8 cellular contexts compared by ENCODE assay signal in the genomic region with DNA sequence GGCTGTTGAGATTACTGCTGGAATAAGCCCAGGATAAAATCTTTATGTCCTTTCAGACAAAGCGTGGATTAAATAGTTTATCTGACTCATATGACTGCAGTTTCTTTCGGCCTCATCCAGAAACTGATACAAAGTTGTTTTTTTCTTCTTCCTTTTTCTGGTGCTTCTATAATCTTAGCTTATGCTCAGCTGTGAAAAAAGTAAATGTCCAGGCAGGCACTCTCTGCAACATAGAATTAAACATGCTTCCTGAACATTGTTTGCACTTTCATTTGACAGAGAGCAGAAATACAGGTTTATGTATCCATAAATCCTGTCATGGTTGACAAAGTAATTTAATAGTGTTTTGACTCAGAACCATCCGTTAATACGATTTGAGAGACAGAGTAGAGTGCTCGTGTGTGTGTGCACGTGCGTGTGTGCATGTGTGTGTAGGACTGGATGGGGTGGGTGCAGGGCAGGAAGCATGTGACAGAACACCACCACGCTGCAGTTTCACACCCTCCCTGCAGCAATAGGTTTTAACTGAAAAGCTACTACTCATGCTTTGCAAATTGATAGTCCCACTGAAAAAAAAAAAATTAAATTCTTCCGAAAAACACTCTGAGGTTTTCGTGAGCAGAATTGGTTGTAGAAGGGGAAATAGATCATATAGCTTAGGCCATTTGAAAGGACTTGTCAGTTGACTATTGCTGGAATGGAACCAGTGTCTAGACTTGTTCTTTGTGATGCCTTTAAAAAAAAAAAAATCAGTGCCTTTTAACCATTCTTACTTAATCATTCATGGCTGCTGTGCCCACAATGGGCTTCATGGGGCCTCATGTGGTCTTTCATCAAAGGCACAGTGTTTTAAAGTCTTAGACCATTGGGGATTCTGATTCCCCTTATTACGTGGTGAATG.
DNase-seq lines count a peak whose midpoint lies in the region; ATAC-seq and TF ChIP-seq lines count a peak whose summit lies in the region.

No MANE protein-coding gene starts in this region.

- H3K4me1 ChIP-seq in lung (ENCODE audit: control insufficient read depth in 2 of 2, insufficient read depth in 2 of 2, low read length in 2 of 2), result peaks cover 5 to 35% of the 10 kb centered on the region in 2 donors

- WGBS in lung, 2 donors, result 10 to 15% methylated on average over 11 of the region's 11 CpGs

- no peaks in the 10 kb centered on the region for H3K9me3 Mint-ChIP-seq in CD4-positive, alpha-beta T cell
- H3K9me3 Mint-ChIP-seq in stimulated activated naive B cell treated with anti-CD40 and anti-IgM and Interleukin-4, amounts not matched to agents 10 μg/mL and 1 μg/mL and 100 μg/mL, for 72 hours, result peaks cover 0 to 4% of the 10 kb centered on the region in 2 donors
- H3K9me3 Mint-ChIP-seq in HFFc6, result no peaks in the 10 kb centered on the region

- ATAC-seq in CD4-positive, alpha-beta T cell (ENCODE audit: poor library complexity), result peak; percentile 94
- ATAC-seq in GM19438 (IDR thresholded peaks at IDR 0.05; ENCODE audit: low read depth, unreplicated experiment) (peak; percentile 88), HG03521 (IDR thresholded peaks at IDR 0.05; ENCODE audit: unreplicated experiment) (peak; percentile 93), lung (ENCODE audit: insufficient read depth, low FRiP score) (no peak)
- peak; percentile 93 to 95 for ATAC-seq in stimulated activated naive B cell treated with anti-CD40 and anti-IgM and Interleukin-4, amounts not matched to agents 10 μg/mL and 1 μg/mL and 100 μg/mL, for 72 hours (replicated peaks)

- H3K27ac Mint-ChIP-seq in CD4-positive, alpha-beta T cell, result peak overlapping the region; percentile 11
- peak overlapping the region; percentile 95 for H3K27ac Mint-ChIP-seq in stimulated activated naive B cell treated with anti-CD40 and anti-IgM and Interleukin-4, amounts not matched to agents 10 μg/mL and 1 μg/mL and 100 μg/mL, for 72 hours
- no peak overlapping the region for H3K27ac Mint-ChIP-seq in HFFc6

- peak; percentile 61; the same call in 1 of the 2 replicates for TF ChIP-seq POLR2A in Raji (IDR thresholded peaks at IDR 0.05; ENCODE audit: insufficient read depth, low read depth, low read length)

- DNase-seq in CD4-positive, alpha-beta T cell, result peak; percentile 16 to 55 (median 34)
- DNase-seq in amniotic epithelial cell (ENCODE audit: low read depth) (peak; percentile 50), lung (ENCODE audit: low spot score) (no peak), HFFc6 (no peak)
- peak; percentile 43 for DNase-seq in stimulated activated naive B cell treated with anti-CD40 and anti-IgM and Interleukin-4, amounts not matched to agents 10 μg/mL and 1 μg/mL and 100 μg/mL, for 72 hours

- H3K4me3 ChIP-seq in lung, result no peak overlapping the region

- no peaks in the 10 kb centered on the region for H3K36me3 Mint-ChIP-seq in CD4-positive, alpha-beta T cell (ENCODE audit: low read depth)
- peaks cover 3 to 5% of the 10 kb centered on the region in 2 donors for H3K36me3 Mint-ChIP-seq in stimulated activated naive B cell treated with anti-CD40 and anti-IgM and Interleukin-4, amounts not matched to agents 10 μg/mL and 1 μg/mL and 100 μg/mL, for 72 hours
- H3K36me3 Mint-ChIP-seq in HFFc6 (ENCODE audit: low read depth), result 0 out of 2 replicates have a peak, but pooled peaks cover 4% of the 10 kb centered on the region

- peak overlapping the region; percentile 22 for H3K4me3 Mint-ChIP-seq in CD4-positive, alpha-beta T cell
- peak overlapping the region; percentile 83 to 86 for H3K4me3 Mint-ChIP-seq in stimulated activated naive B cell treated with anti-CD40 and anti-IgM and Interleukin-4, amounts not matched to agents 10 μg/mL and 1 μg/mL and 100 μg/mL, for 72 hours
- no peak overlapping the region for H3K4me3 Mint-ChIP-seq in HFFc6

- CTCF ChIA-PET in CD4-positive, alpha-beta T cell (lab: Charles Lee), result interaction anchor here (0.7 to 2.1 kb wide), 4 partner anchors 18 to 68 kb away, joined by 3 to 6 read pairs (median 3); no protein-coding TSS in a partner anchor

- intact Hi-C loops in CD4-positive, alpha-beta T cell (cut with DNase I, micrococcal nuclease), result loop anchor here in 1 of 2 experiments (5.0 kb wide), 1 partner anchor 67 kb away; no protein-coding TSS in a partner anchor

- H3K27me3 Mint-ChIP-seq in CD4-positive, alpha-beta T cell, result no peaks in the 10 kb centered on the region
- no peaks in the 10 kb centered on the region for H3K27me3 Mint-ChIP-seq in stimulated activated naive B cell treated with anti-CD40 and anti-IgM and Interleukin-4, amounts not matched to agents 10 μg/mL and 1 μg/mL and 100 μg/mL, for 72 hours
- H3K27me3 Mint-ChIP-seq in HFFc6 (ENCODE audit: insufficient read depth), result no peaks in the 10 kb centered on the region

- no peak for TF ChIP-seq CTCF in CD4-positive, alpha-beta T cell (IDR thresholded peaks at IDR 0.05)
- TF ChIP-seq CTCF in lung (IDR thresholded peaks at IDR 0.05; ENCODE audit: control extremely low read depth, extremely low read depth), result no peak
- no peak for TF ChIP-seq CTCF in HFFc6 (IDR thresholded peaks at IDR 0.05)

- H3K4me1 Mint-ChIP-seq in CD4-positive, alpha-beta T cell (ENCODE audit: low read depth), result peaks cover 68% of the 10 kb centered on the region
- H3K4me1 Mint-ChIP-seq in stimulated activated naive B cell treated with anti-CD40 and anti-IgM and Interleukin-4, amounts not matched to agents 10 μg/mL and 1 μg/mL and 100 μg/mL, for 72 hours, result peaks cover 21 to 53% of the 10 kb centered on the region in 2 donors
- H3K4me1 Mint-ChIP-seq in HFFc6 (ENCODE audit: low read depth), result peaks cover 35% of the 10 kb centered on the region

- H3K27ac ChIP-seq in CD4-positive, alpha-beta T cell (ENCODE audit: low read depth, low read length), result peak overlapping the region; percentile 2
- peak overlapping the region; percentile 66 to 79 for H3K27ac ChIP-seq in lung (ENCODE audit: low read depth in 1 of 2, low read length in 1 of 2)

- H3K27me3 ChIP-seq in CD4-positive, alpha-beta T cell (ENCODE audit: control insufficient read depth, insufficient read depth, low read length), result no peaks in the 10 kb centered on the region
- H3K27me3 ChIP-seq in lung (ENCODE audit: control insufficient read depth, insufficient read depth), result no peaks in the 10 kb centered on the region

- POLR2A ChIA-PET in CD4-positive, alpha-beta T cell (lab: Charles Lee), result interaction anchor here (0.6 to 2.2 kb wide), 5 partner anchors 10 to 138 kb away, joined by 3 to 15 read pairs (median 6); a partner anchor contains a TSS

- no peaks in the 10 kb centered on the region for H3K36me3 ChIP-seq in lung (ENCODE audit: control insufficient read depth in 2 of 2, insufficient read depth in 2 of 2, low read length in 2 of 2)

- H3K9me3 ChIP-seq in CD4-positive, alpha-beta T cell (ENCODE audit: control insufficient read depth, low read length), result no peaks in the 10 kb centered on the region
- H3K9me3 ChIP-seq in lung (ENCODE audit: control insufficient read depth in 2 of 2, insufficient read depth in 1 of 2, low read length in 1 of 2), result no peaks in the 10 kb centered on the region

Comparison
In these comparisons a context has a peak if more than half of its experiments do, and no peak if none do; other contexts are left out.
1. DNase-seq: peak in CD4-positive, alpha-beta T cell (10 of 10), amniotic epithelial cell (single experiment) and stimulated activated naive B cell treated with anti-CD40 and anti-IgM and Interleukin-4, amounts not matched to agents 10 μg/mL and 1 μg/mL and 100 μg/mL, for 72 hours (single experiment); none in lung (single experiment) and HFFc6 (single experiment).